ENCODE assay signal across 8 cellular contexts in genomic region chr18:28175930-28176673, GRCh38. TPM values are rescaled to one million over a fixed set of nuclear protein-coding genes. Genes with fewer than 3 reads are reported as not detected.
DNase-seq lines count a peak whose midpoint lies in the region; ATAC-seq, FAIRE-seq and TF ChIP-seq lines count a peak whose summit lies in the region.

No MANE protein-coding gene starts in this region.

- TF ChIP-seq EP300 in A549 (IDR thresholded peaks at IDR 0.05) (no peak), neural cell (conservative IDR thresholded peaks at IDR 0.05; ENCODE audit: poor library complexity, severe bottlenecking) (no peak)

- TF ChIP-seq RAD21 in A549 (conservative IDR thresholded peaks at IDR 0.05 in 1 of 2, IDR thresholded peaks at IDR 0.05 in 1 of 2) (no peak), neural cell (conservative IDR thresholded peaks at IDR 0.05) (peak; percentile 45)

- H3K9me3 ChIP-seq in A549 = no peaks in the 10 kb centered on the region
- no peaks in the 10 kb centered on the region for H3K9me3 ChIP-seq in SJCRH30 (replicated peaks)
- H3K9me3 ChIP-seq in fibroblast of lung (ENCODE audit: control insufficient read depth, insufficient read depth, low read depth, low read length) = no peaks in the 10 kb centered on the region
- no peaks in the 10 kb centered on the region for H3K9me3 ChIP-seq in neural cell (ENCODE audit: low read length)

- POLR2A ChIA-PET in A549 (lab: Yijun Ruan, JAX) = no interaction called here

- 3% methylated on average over 28 of the region's 40 CpGs for WGBS in A549 (ENCODE audit: missing lambda C conversion rate)

- H3F3A ChIP-seq in neural cell (ENCODE audit: insufficient read depth, low read length, poor library complexity, severe bottlenecking) = peaks cover 4% of the 10 kb centered on the region

- no peaks in the 10 kb centered on the region for H3K36me3 ChIP-seq in SJCRH30
- no peaks in the 10 kb centered on the region for H3K36me3 ChIP-seq in fibroblast of lung (ENCODE audit: control insufficient read depth, insufficient read depth, low read length)
- no peaks in the 10 kb centered on the region for H3K36me3 ChIP-seq in neural cell (ENCODE audit: insufficient read depth, low read length)

- H4K20me1 ChIP-seq in fibroblast of lung (ENCODE audit: control insufficient read depth, extremely low read depth, insufficient read depth, low read length) (no peaks in the 10 kb centered on the region), neural cell (ENCODE audit: insufficient read depth) (peaks cover 8% of the 10 kb centered on the region)

- in situ Hi-C loops in GM13977 (cut with MboI; ENCODE audit: low pct_unique_long_range_greater_than_20kb, low sequenced_read_pairs, unreplicated experiment) = no loop called here

- peak overlapping the region; percentile 93 to 95 for H3K27ac ChIP-seq in A549
- H3K27ac ChIP-seq in SJCRH30 = no peak overlapping the region
- H3K27ac ChIP-seq in fibroblast of lung (ENCODE audit: insufficient read depth, low read length) = no peak overlapping the region
- H3K27ac ChIP-seq in neural cell (ENCODE audit: low read length) = peak overlapping the region; percentile 96

- H3K4me1 ChIP-seq in A549 (peaks cover 28% of the 10 kb centered on the region), SJCRH30 (no peaks in the 10 kb centered on the region), fibroblast of lung (ENCODE audit: control insufficient read depth, extremely low read depth, insufficient read depth, low read length) (no peaks in the 10 kb centered on the region)

- CTCF ChIA-PET in A549 (lab: Yijun Ruan, JAX) = no interaction called here

- ATAC-seq in A549 = peak; percentile 30 to 49; a peak in 4 of 6 replicates
- ATAC-seq in GM18873 (IDR thresholded peaks at IDR 0.05; ENCODE audit: low FRiP score, unreplicated experiment) = no peak
- no peak for ATAC-seq in GM18907 (IDR thresholded peaks at IDR 0.05; ENCODE audit: unreplicated experiment)

- no peaks in the 10 kb centered on the region for H3K9me2 ChIP-seq in neural cell (ENCODE audit: insufficient read depth, low read length)

- FAIRE-seq in A549 (lab: Jason Lieb, UNC) (no peak), GM19239 (lab: Jason Lieb, UNC) (no peak)

- H3K4me3 ChIP-seq in A549 (peak overlapping the region; percentile 83), SJCRH30 (peak overlapping the region; percentile 73), fibroblast of lung (replicated peaks in 1 of 4; ENCODE audit: control extremely low read depth in 1 of 4, insufficient read depth in 1 of 4, low read depth in 3 of 4, low read length in 4 of 4) (peak overlapping the region; percentile 56 to 72 (median 66)), neural cell (ENCODE audit: low read length) (peak overlapping the region; percentile 92)

- H2AFZ ChIP-seq in fibroblast of lung (ENCODE audit: low read length) = peak overlapping the region; percentile 51
- H2AFZ ChIP-seq in neural cell (ENCODE audit: low read depth, low read length) = peak overlapping the region; percentile 42

- H3K9ac ChIP-seq in fibroblast of lung (ENCODE audit: insufficient read depth, low read length) (peak overlapping the region; percentile 13), neural cell (ENCODE audit: low read length) (peak overlapping the region; percentile 93)

- DNase-seq in A549 (ENCODE audit: low read depth in 1 of 2, low spot score in 1 of 2) (peak; percentile 13 to 45), GM13977 (ENCODE audit: low spot score) (peak; percentile 33), SJCRH30 (peak; percentile 12 to 26), fibroblast of lung (ENCODE audit: low read depth in 2 of 2) (peak; percentile 30 to 48), GM19239 (ENCODE audit: insufficient read length, low spot score) (no peak)

- TF ChIP-seq CTCF in A549 (IDR thresholded peaks at IDR 0.05) (no peak), GM13977 (IDR thresholded peaks at IDR 0.05; ENCODE audit: extremely low read depth, insufficient read depth, missing control alignments) (no peak), fibroblast of lung (conservative IDR thresholded peaks at IDR 0.05 in 1 of 2, IDR thresholded peaks at IDR 0.05 in 1 of 2; ENCODE audit: low read depth in 1 of 2, low read length in 2 of 2) (no peak), neural cell (IDR thresholded peaks at IDR 0.05; ENCODE audit: poor library complexity, severe bottlenecking) (no peak)

- no peak for TF ChIP-seq POLR2A in A549 (IDR thresholded peaks at IDR 0.05; ENCODE audit: low read length)

- peak overlapping the region; percentile 92 for H3K4me2 ChIP-seq in A549
- H3K4me2 ChIP-seq in fibroblast of lung (ENCODE audit: extremely low read depth, insufficient read depth, low read length) = peak overlapping the region; percentile 83
- H3K4me2 ChIP-seq in neural cell (ENCODE audit: low read length) = peak overlapping the region; percentile 7

- H3K27me3 ChIP-seq in SJCRH30 (no peaks in the 10 kb centered on the region), fibroblast of lung (ENCODE audit: control insufficient read depth, insufficient read depth, low read length) (no peaks in the 10 kb centered on the region), neural cell (ENCODE audit: insufficient read depth, low read depth, low read length) (no peaks in the 10 kb centered on the region)

- H3K79me2 ChIP-seq in fibroblast of lung (ENCODE audit: control insufficient read depth, insufficient read depth, low read length) = no peaks in the 10 kb centered on the region
- H3K79me2 ChIP-seq in neural cell (replicated peaks; ENCODE audit: insufficient read depth, low read length) = peaks cover 82% of the 10 kb centered on the region

TF ChIP-seq in A549, 52 proteins besides CTCF, POLR2A, EP300 and RAD21 (continues in another document):
- TF ChIP-seq ESRRA (IDR thresholded peaks at IDR 0.05; ENCODE audit: borderline replicate concordance, low read length) = no peak
- TF ChIP-seq HOXA7 (CRISPR knock-in tag; IDR thresholded peaks at IDR 0.05) = no peak
- no peak for TF ChIP-seq CHD4 (IDR thresholded peaks at IDR 0.05; ENCODE audit: borderline replicate concordance)
- TF ChIP-seq EHF (CRISPR knock-in tag; IDR thresholded peaks at IDR 0.05) = no peak
- TF ChIP-seq NFE2L2 (conservative IDR thresholded peaks at IDR 0.05; ENCODE audit: low read length) = no peak
- no peak for TF ChIP-seq PHF8 (IDR thresholded peaks at IDR 0.05; ENCODE audit: borderline replicate concordance, low read depth)
- TF ChIP-seq TP53 (CRISPR knock-in tag; IDR thresholded peaks at IDR 0.05) = no peak
- TF ChIP-seq ZSCAN20 (CRISPR knock-in tag; IDR thresholded peaks at IDR 0.05) = no peak
- TF ChIP-seq HOXB5 (CRISPR knock-in tag; IDR thresholded peaks at IDR 0.05) = no peak
- no peak for TF ChIP-seq RCOR1 (IDR thresholded peaks at IDR 0.05; ENCODE audit: low read depth, low read length)
- TF ChIP-seq JUN (IDR thresholded peaks at IDR 0.05) = no peak
- no peak for TF ChIP-seq E2F6 (IDR thresholded peaks at IDR 0.05; ENCODE audit: borderline replicate concordance, low read depth)
- no peak for TF ChIP-seq BHLHE40 (IDR thresholded peaks at IDR 0.05; ENCODE audit: low read depth, low read length)
- no peak for TF ChIP-seq MAFK (IDR thresholded peaks at IDR 0.05; ENCODE audit: partially characterized antibody)
- TF ChIP-seq CBX8 (IDR thresholded peaks at IDR 0.05) = no peak

TF ChIP-seq in neural cell, 6 proteins besides CTCF, POLR2A, EP300 and RAD21:
- TF ChIP-seq MXI1 (conservative IDR thresholded peaks at IDR 0.05; ENCODE audit: poor library complexity, severe bottlenecking) (peak; percentile 13), POLR2AphosphoS5 (IDR thresholded peaks at IDR 0.05) (no peak), REST (IDR thresholded peaks at IDR 0.05; ENCODE audit: borderline replicate concordance) (no peak), TAF1 (IDR thresholded peaks at IDR 0.05; ENCODE audit: low read depth) (no peak), SMC3 (conservative IDR thresholded peaks at IDR 0.05; ENCODE audit: poor library complexity) (peak; percentile 49), EZH2 (IDR thresholded peaks at IDR 0.05; ENCODE audit: borderline replicate concordance, insufficient read depth, low read length, poor library complexity, severe bottlenecking) (no peak)

RNA-seq across cellular contexts. Expression of gene CDH2, which starts 0.8 kb away (rescaled TPM):
- 71.9 and 73.3 TPM in 2 replicates for polyA plus RNA-seq in A549 (2011; rRNA removed)
- 17.1 and 19.1 TPM in 2 replicates for polyA plus RNA-seq in A549 (2012; cell fraction: cytosol; rRNA removed)
- polyA plus RNA-seq in A549 (2012; cell fraction: nucleus; rRNA removed) = 25.5 and 34.7 TPM in 2 replicates
- 49.8 to 56.6 TPM (median 54.0 TPM) in 3 replicates for polyA plus RNA-seq in A549 (2017; fragmentation: RNase III; extraction: RNeasy Plus Mini Kit Qiagen cat#74134 plus additional on column Dnase treatment)
- 77.6 and 82.7 TPM in 2 replicates for polyA minus RNA-seq in A549 (2011; rRNA and poly(A)+ RNA removed)
- total RNA-seq in SJCRH30 (2014; rRNA removed; shearing (Covaris generic)) = 10.4 and 10.7 TPM in 2 replicates
- total RNA-seq in fibroblast of lung = 2.0 and 8.7 TPM in 2 replicates
- 15.3 and 18.9 TPM in 2 replicates for polyA plus RNA-seq in fibroblast of lung
- 7.3 and 9.9 TPM in 2 replicates for polyA plus RNA-seq in fibroblast of lung (2012)
- polyA minus RNA-seq in fibroblast of lung (ENCODE audit: low replicate concordance) = 9.0 and 18.1 TPM in 2 replicates
- 193 and 199 TPM in 2 replicates for polyA plus RNA-seq in neural cell
- polyA minus RNA-seq in neural cell = 366 and 433 TPM in 2 replicates

Comparison
In these comparisons a context has a peak if more than half of its experiments do, and no peak if none do; other contexts are left out.
1. ATAC-seq: peak in A549 (2 of 2); none in GM18873 (single experiment) and GM18907 (single experiment).
2. H3K27ac ChIP-seq: peak in A549 (2 of 2) and neural cell (single experiment); none in SJCRH30 (single experiment) and fibroblast of lung (single experiment).
3. H3K4me2 ChIP-seq: peak in every context shown above with its lines; median percentile 92 in A549; 83 in fibroblast of lung; 7 in neural cell.
4. Peak in every context shown above with its lines, with median percentiles within 50 percentile points of each other: H3K4me3 ChIP-seq.